ENCODE assay signal across 11 cellular contexts in the genomic region with DNA sequence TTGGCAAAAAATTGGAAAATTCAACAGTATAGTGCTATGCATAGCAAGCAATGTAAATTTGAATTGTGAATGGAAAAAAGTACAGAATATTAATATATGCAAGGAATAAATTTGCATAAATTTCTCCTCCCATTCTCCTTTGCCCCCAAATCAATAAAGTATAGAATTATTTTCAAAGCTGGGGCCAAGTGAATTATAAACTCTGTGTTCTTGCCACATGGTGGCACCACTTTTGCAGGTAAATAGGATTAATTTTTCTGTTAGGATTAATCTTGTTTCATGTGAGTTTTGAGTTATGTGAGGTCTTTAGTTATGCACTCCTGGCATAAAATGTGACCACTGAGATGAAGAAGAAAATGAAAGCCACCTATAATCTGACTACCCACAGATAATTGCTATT. TPM values are rescaled to one million over a fixed set of nuclear protein-coding genes. Genes with fewer than 3 reads are reported as not detected.
DNase-seq lines count a peak whose midpoint lies in the region; ATAC-seq, FAIRE-seq and TF ChIP-seq lines count a peak whose summit lies in the region.
"Had no signal": no experiment of that assay in that cellular context is flagged by ENCODE, and none has a peak within 500 bp of the region (broad histone marks: within the 10 kb centered on the region; RNA-seq: fewer than 3 reads in every experiment).

No MANE protein-coding gene starts in this region.

- H3K9ac ChIP-seq in astrocyte (ENCODE audit: low read length): no peak overlapping the region

- H3K4me2 ChIP-seq in astrocyte (ENCODE audit: low read length): no peak overlapping the region

- no peaks in the 10 kb centered on the region for H4K20me1 ChIP-seq in astrocyte (ENCODE audit: insufficient read depth, low read length)

- ATAC-seq in lower lobe of right lung: no peak
- ATAC-seq in GM18909 (IDR thresholded peaks at IDR 0.05; ENCODE audit: poor library complexity, unreplicated experiment): no peak

- H3K27ac Mint-ChIP-seq in HFFc6 (no peak overlapping the region), astrocyte (ENCODE audit: unreplicated experiment) (no peak overlapping the region)
- H3K27ac Mint-ChIP-seq: T-helper 1 cell treated with Interleukin-12 subunit alpha and Interleukin-12 subunit beta and Interleukin-4 antibody, amounts not matched to agents 30 μg/mL and 1 μg/mL, for 36 hours had no signal

- H3K4me3 ChIP-seq in astrocyte (ENCODE audit: insufficient read depth, low read depth, low read length): no peak overlapping the region
- H3K4me3 ChIP-seq in lower lobe of right lung: no peak overlapping the region
- H3K4me3 ChIP-seq: ascending aorta had no signal

- H3K9me3 Mint-ChIP-seq in HFFc6 (no peaks in the 10 kb centered on the region), astrocyte (ENCODE audit: unreplicated experiment) (no peaks in the 10 kb centered on the region)
- H3K9me3 Mint-ChIP-seq: T-helper 1 cell treated with Interleukin-12 subunit alpha and Interleukin-12 subunit beta and Interleukin-4 antibody, amounts not matched to agents 30 μg/mL and 1 μg/mL, for 36 hours had no signal

- H3K9me3 ChIP-seq in astrocyte (ENCODE audit: insufficient read depth, low read depth, low read length) (no peaks in the 10 kb centered on the region), lower lobe of right lung (no peaks in the 10 kb centered on the region)
- H3K9me3 ChIP-seq: ascending aorta had no signal

- H3K36me3 ChIP-seq in astrocyte (ENCODE audit: insufficient read depth, low read length) (peaks cover 18% of the 10 kb centered on the region), lower lobe of right lung (peaks cover 76% of the 10 kb centered on the region)

- H2AFZ ChIP-seq in astrocyte (ENCODE audit: low read depth, low read length): no peak overlapping the region

- H3K4me1 Mint-ChIP-seq in HFFc6 (ENCODE audit: low read depth) (no peaks in the 10 kb centered on the region), astrocyte (ENCODE audit: low read depth, unreplicated experiment) (no peaks in the 10 kb centered on the region)

- no peak overlapping the region for H3K4me3 Mint-ChIP-seq in HFFc6
- H3K4me3 Mint-ChIP-seq in astrocyte (ENCODE audit: unreplicated experiment): no peak overlapping the region
- H3K4me3 Mint-ChIP-seq: T-helper 1 cell treated with Interleukin-12 subunit alpha and Interleukin-12 subunit beta and Interleukin-4 antibody, amounts not matched to agents 30 μg/mL and 1 μg/mL, for 36 hours had no signal

- TF ChIP-seq CTCF in D721Med (IDR thresholded peaks at IDR 0.05; ENCODE audit: insufficient read depth, missing control alignments) (peak; percentile 57), HFFc6 (IDR thresholded peaks at IDR 0.05) (peak; percentile 78), astrocyte (IDR thresholded peaks at IDR 0.05; ENCODE audit: insufficient read depth, low read depth, low read length) (peak; percentile 37), lower lobe of right lung (IDR thresholded peaks at IDR 0.05) (peak; percentile 10)

- no peak overlapping the region for H3K27ac ChIP-seq in astrocyte (ENCODE audit: low read depth, low read length)
- H3K27ac ChIP-seq in lower lobe of right lung: no peak overlapping the region
- H3K27ac ChIP-seq: ascending aorta had no signal

- no peaks in the 10 kb centered on the region for H3K27me3 ChIP-seq in astrocyte (ENCODE audit: insufficient read depth, low read length)
- H3K27me3 ChIP-seq in lower lobe of right lung (ENCODE audit: low read depth): no peaks in the 10 kb centered on the region
- H3K27me3 ChIP-seq: ascending aorta had no signal

- intact Hi-C loops in lower lobe of right lung (cut with DNase I): no loop called here

- DNase-seq in D721Med (ENCODE audit: insufficient read length, low spot score): no peak
- no peak for DNase-seq in HFFc6
- DNase-seq in astrocyte (ENCODE audit: low read depth): no peak
- no peak for DNase-seq in lower lobe of right lung
- DNase-seq in GM19239 (ENCODE audit: insufficient read length, low spot score): no peak
- DNase-seq in activated T-cell treated with anti-CD3 and anti-CD28 coated beads, Interleukin-2, amount 50 U/mL, for 48 hours: no peak
- no peak for DNase-seq in amygdala (lab: John Stamatoyannopoulos, UW)

- FAIRE-seq in D721Med (lab: Jason Lieb, UNC) (peak; percentile 77), astrocyte (lab: Jason Lieb, UNC) (peak; percentile 32), GM19239 (lab: Jason Lieb, UNC) (no peak)

- H3K27me3 Mint-ChIP-seq in HFFc6 (ENCODE audit: insufficient read depth) (no peaks in the 10 kb centered on the region; the same call in 1 of the 2 replicates), astrocyte (ENCODE audit: low read depth, unreplicated experiment) (no peaks in the 10 kb centered on the region)

- no peaks in the 10 kb centered on the region for H3K4me1 ChIP-seq in astrocyte (ENCODE audit: insufficient read depth, low read length)
- H3K4me1 ChIP-seq in lower lobe of right lung: no peaks in the 10 kb centered on the region
- H3K4me1 ChIP-seq: ascending aorta had no signal

- no peaks in the 10 kb centered on the region for H3K79me2 ChIP-seq in astrocyte (ENCODE audit: insufficient read depth, low read length)

- H3K36me3 Mint-ChIP-seq in HFFc6 (ENCODE audit: low read depth): peaks cover 31% of the 10 kb centered on the region
- H3K36me3 Mint-ChIP-seq in astrocyte (ENCODE audit: low read depth, unreplicated experiment): peaks cover 15% of the 10 kb centered on the region

RNA-seq across cellular contexts. Expression of a gene that starts 19.9 kb away (rescaled TPM):
- total RNA-seq in HFFc6 (2021; fragmentation: NEBNext Ultra II Directional; extraction: Animal tissue kit (Norgen Biotek cat#: 25700)): 10 to 100 TPM; 56.4 to 73.6 (median 69.2) TPM
- total RNA-seq in astrocyte (35.2 and 39.3 TPM in 2 replicates), lower lobe of right lung (27.7 TPM)

RNA-seq across cellular contexts. Expression of a gene that starts 44.3 kb away (rescaled TPM):
- 10 to 100 TPM; 13.8 to 20.5 (median 18.6) TPM for total RNA-seq in HFFc6 (2021; fragmentation: NEBNext Ultra II Directional; extraction: Animal tissue kit (Norgen Biotek cat#: 25700))
- total RNA-seq in astrocyte: 9.6 and 11.1 TPM in 2 replicates
- total RNA-seq in lower lobe of right lung: 14.7 TPM

RNA-seq across cellular contexts. Expression of a gene that starts 59.6 kb away (rescaled TPM):
- 1 to 10 TPM; 1.8 to 7.4 (median 5.7) TPM for total RNA-seq in HFFc6 (2021; fragmentation: NEBNext Ultra II Directional; extraction: Animal tissue kit (Norgen Biotek cat#: 25700))
- total RNA-seq in astrocyte (19.5 and 27.8 TPM in 2 replicates), lower lobe of right lung (115 TPM)
- total RNA-seq: HT1080 had no signal

Comparison
In these comparisons a context has a peak if more than half of its experiments do, and no peak if none do; other contexts are left out.
1. CTCF ChIP-seq: peak in every context shown above with its lines; median percentile 78 in HFFc6; 57 in D721Med; 37 in astrocyte; 10 in lower lobe of right lung.